Comparison of ENCODE assay signal across 9 cellular contexts in genomic region chr2:101516833-101517690, GRCh38. TPM values are rescaled to one million over a fixed set of nuclear protein-coding genes. Genes with fewer than 3 reads are reported as not detected.
DNase-seq lines count a peak whose midpoint lies in the region; ATAC-seq lines count a peak whose summit lies in the region.
"Had no signal": no experiment of that assay in that cellular context is flagged by ENCODE, and none has a peak within 500 bp of the region (broad histone marks: within the 10 kb centered on the region; RNA-seq: fewer than 3 reads in every experiment).

No MANE protein-coding gene starts in this region.

- no peak for DNase-seq in activated CD4-positive, CD25-positive, alpha-beta regulatory T cell (lab: John Stamatoyannopoulos, UW)
- peak; percentile 78 to 87 for DNase-seq in SJSA1 (ENCODE audit: low read depth in 1 of 2, low spot score in 2 of 2)
- peak; percentile 14 for DNase-seq in stimulated activated CD4-positive, alpha-beta T cell treated with anti-CD3 and anti-CD28 coated beads, Interleukin-4, amount 100 ng/mL, for 24 hours
- no peak for DNase-seq in DMS114 treated with DMSO at 0.1 percent for 48 hours (lab: John Stamatoyannopoulos, UW; ENCODE audit: unreplicated experiment)
- DNase-seq in Ammon's horn (ENCODE audit: low spot score): no peak
- DNase-seq: central memory CD4-positive, alpha-beta T cell had no signal

- H3K27ac ChIP-seq in SJSA1 (peak overlapping the region; percentile 98), esophagus (ENCODE audit: low read depth in 2 of 2, low read length in 1 of 2) (peak overlapping the region; percentile 36 to 73)

- H3K27me3 ChIP-seq in SJSA1 (replicated peaks) (no peaks in the 10 kb centered on the region), esophagus (ENCODE audit: control insufficient read depth in 1 of 2, insufficient read depth in 2 of 2, low read length in 2 of 2) (no peaks in the 10 kb centered on the region)

- peaks cover 42% of the 10 kb centered on the region for H3K4me1 ChIP-seq in SJSA1 (replicated peaks)
- peaks cover 0 to 10% of the 10 kb centered on the region in 2 donors for H3K4me1 ChIP-seq in esophagus (ENCODE audit: control insufficient read depth in 2 of 2, insufficient read depth in 2 of 2, low read length in 1 of 2)

- H3K36me3 ChIP-seq in SJSA1 (no peaks in the 10 kb centered on the region), esophagus (ENCODE audit: control insufficient read depth in 2 of 2, insufficient read depth in 2 of 2, low read length in 1 of 2) (no peaks in the 10 kb centered on the region)

- ATAC-seq in activated CD4-positive, CD25-positive, alpha-beta regulatory T cell treated with anti-CD3 and anti-CD28 coated beads, Interleukin-2, amount 50 U/mL, for 24 hours: peak; percentile 21 to 67
- ATAC-seq in GM18502 (IDR thresholded peaks at IDR 0.05; ENCODE audit: poor library complexity, unreplicated experiment): no peak

- H3K4me3 ChIP-seq in SJSA1 (no peak overlapping the region), esophagus (ENCODE audit: low read depth in 1 of 2, low read length in 2 of 2) (no peak overlapping the region)

- 48 to 52% methylated on average over 8 of the region's 8 CpGs for WGBS in esophagus, 2 donors

- H3K9me3 ChIP-seq in SJSA1 (replicated peaks) (no peaks in the 10 kb centered on the region), esophagus (ENCODE audit: control insufficient read depth in 2 of 2, insufficient read depth in 1 of 2, low read depth in 1 of 2, low read length in 1 of 2) (no peaks in the 10 kb centered on the region)

RNA-seq across cellular contexts. Expression of gene RFX8, which starts 42.1 kb away (rescaled TPM):
- total RNA-seq in SJSA1 (2014; rRNA removed; shearing (Covaris generic)): 0.68 TPM in 1 of 2 replicates, not detected in the other
- under 1 TPM; 0.08 TPM for polyA plus RNA-seq in esophagus

Comparison
In these comparisons a context has a peak if more than half of its experiments do, and no peak if none do; other contexts are left out.
1. DNase-seq: peak in SJSA1 (2 of 2) and stimulated activated CD4-positive, alpha-beta T cell treated with anti-CD3 and anti-CD28 coated beads, Interleukin-4, amount 100 ng/mL, for 24 hours (single experiment); none in activated CD4-positive, CD25-positive, alpha-beta regulatory T cell (0 of 4), DMS114 treated with DMSO at 0.1 percent for 48 hours (single experiment) and Ammon's horn (single experiment).